Comparison of ENCODE assay signal across 27 cellular contexts in the genomic region with DNA sequence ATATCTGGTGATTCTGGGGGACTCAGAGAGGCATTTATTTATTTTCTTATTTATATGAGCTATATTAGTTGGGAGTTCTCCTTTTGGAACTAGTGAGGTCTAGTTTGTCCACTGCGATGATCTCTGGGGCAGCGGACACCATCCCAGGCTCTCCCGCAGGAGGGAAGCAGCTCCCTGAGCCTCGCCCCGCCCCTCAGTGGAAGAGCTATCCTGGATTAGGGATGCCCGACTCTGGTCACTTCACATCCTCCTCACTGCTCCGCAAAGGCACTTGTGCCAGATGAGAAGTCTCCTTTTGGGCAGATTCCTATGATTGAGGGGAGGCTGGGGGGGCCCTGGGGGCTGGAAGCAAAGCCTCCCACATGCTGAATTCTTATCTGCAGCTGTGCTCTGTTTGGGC. TPM values are rescaled to one million over a fixed set of nuclear protein-coding genes. Genes with fewer than 3 reads are reported as not detected.
"Had no signal": no experiment of that assay in that cellular context is flagged by ENCODE, and none has a peak within 500 bp of the region (broad histone marks: within the 10 kb centered on the region; RNA-seq: fewer than 3 reads in every experiment).

No MANE protein-coding gene starts in this region.

- H3K4me3 Mint-ChIP-seq: activated B cell treated with CpG ODN at 0.5 μM for 24 hours; activated CD4-positive, alpha-beta T cell treated with anti-CD3 and anti-CD28 coated beads, Interleukin-2, amount 10 ng/mL, durations not matched to agents 24 days and 14 days; activated CD8-positive, alpha-beta memory T cell treated with anti-CD3 and anti-CD28 coated beads, Interleukin-2, amount 10 ng/mL, durations not matched to agents 7 days and 5 days; activated T-cell treated with anti-CD3 and anti-CD28 coated beads, Interleukin-2, amount 50 U/mL, for 24 hours; activated T-helper 1 cell treated with anti-CD3 and anti-CD28 coated beads, Interleukin-12 subunit alpha, Interleukin-12 subunit beta, Interleukin-2, Interleukin-4 antibody, amounts not matched to agents 30 ng/mL and 10 ng/mL and 1 ng/mL, durations not matched to agents 14 hours and 24 hours and 36 hours; brain; T-helper 17 cell had no signal

- H3K4me3 ChIP-seq: SJSA1 had no signal

- H3K27ac Mint-ChIP-seq: activated B cell treated with CpG ODN at 0.5 μM for 24 hours; activated CD4-positive, alpha-beta T cell treated with anti-CD3 and anti-CD28 coated beads, Interleukin-2, amount 10 ng/mL, durations not matched to agents 24 days and 14 days; activated CD8-positive, alpha-beta memory T cell treated with anti-CD3 and anti-CD28 coated beads, Interleukin-2, amount 10 ng/mL, durations not matched to agents 7 days and 5 days; activated naive CD4-positive, alpha-beta T cell treated with anti-CD3 and anti-CD28 coated beads, Interleukin-2, amount 50 U/mL, for 72 hours; activated T-cell treated with anti-CD3 and anti-CD28 coated beads, Interleukin-2, amount 50 U/mL, for 24 hours; activated T-helper 1 cell treated with anti-CD3 and anti-CD28 coated beads, Interleukin-12 subunit alpha, Interleukin-12 subunit beta, Interleukin-2, Interleukin-4 antibody, amounts not matched to agents 30 ng/mL and 10 ng/mL and 1 ng/mL, durations not matched to agents 14 hours and 24 hours and 36 hours; brain; T-helper 17 cell had no signal

- H3K9me3 ChIP-seq: SJSA1 had no signal

- DNase-seq: activated B cell treated with CpG ODN at 0.5 μM for 24 hours; activated CD4-positive, alpha-beta T cell treated with anti-CD3 and anti-CD28 coated beads for 1 hour; activated CD4-positive, alpha-beta T cell treated with anti-CD3 and anti-CD28 coated beads, Interleukin-2, amount 10 ng/mL, durations not matched to agents 24 days and 14 days; activated CD4-positive, alpha-beta T cell treated with anti-CD3 and anti-CD28 coated beads, Interleukin-2, amount 50 U/mL, for 48 hours; activated CD8-positive, alpha-beta memory T cell treated with anti-CD3 and anti-CD28 coated beads, Interleukin-2, amount 10 ng/mL, durations not matched to agents 7 days and 5 days; activated effector memory CD4-positive, alpha-beta T cell treated with Interleukin-2 at 50 U/mL for 16 hours; activated naive CD4-positive, alpha-beta T cell; activated T-cell treated with anti-CD3 and anti-CD28 coated beads, Interleukin-2, amount 50 U/mL, for 24 hours; amygdala; Kasumi-1; KBM-7; NCI-H146; NCI-H187 treated with DMSO at 0.1 percent for 48 hours; NCI-H2081 treated with DMSO at 0.1 percent for 48 hours; NCI-H2227 treated with DMSO at 0.1 percent for 48 hours; NCI-H446 treated with DMSO at 0.1 percent for 48 hours; NCI-H524 treated with DMSO at 0.1 percent for 48 hours; NCI-H748 treated with DMSO at 0.1 percent for 48 hours; SHP77; T-helper 17 cell; T-helper 9 cell had no signal

- H3K36me3 Mint-ChIP-seq: activated CD8-positive, alpha-beta memory T cell treated with anti-CD3 and anti-CD28 coated beads, Interleukin-2, amount 10 ng/mL, durations not matched to agents 7 days and 5 days; activated naive CD4-positive, alpha-beta T cell treated with anti-CD3 and anti-CD28 coated beads, Interleukin-2, amount 50 U/mL, for 72 hours; brain had no signal

- H3K36me3 ChIP-seq: SJSA1 had no signal

- H3K4me1 Mint-ChIP-seq: activated B cell treated with CpG ODN at 0.5 μM for 24 hours; activated CD4-positive, alpha-beta T cell treated with anti-CD3 and anti-CD28 coated beads, Interleukin-2, amount 10 ng/mL, durations not matched to agents 24 days and 14 days; activated CD8-positive, alpha-beta memory T cell treated with anti-CD3 and anti-CD28 coated beads, Interleukin-2, amount 10 ng/mL, durations not matched to agents 7 days and 5 days; T-helper 17 cell had no signal

- H3K9me3 Mint-ChIP-seq: activated B cell treated with CpG ODN at 0.5 μM for 24 hours; activated CD4-positive, alpha-beta T cell treated with anti-CD3 and anti-CD28 coated beads, Interleukin-2, amount 10 ng/mL, durations not matched to agents 24 days and 14 days; activated naive CD4-positive, alpha-beta T cell treated with anti-CD3 and anti-CD28 coated beads, Interleukin-2, amount 50 U/mL, for 72 hours; activated T-cell treated with anti-CD3 and anti-CD28 coated beads, Interleukin-2, amount 50 U/mL, for 24 hours; activated T-helper 1 cell treated with anti-CD3 and anti-CD28 coated beads, Interleukin-12 subunit alpha, Interleukin-12 subunit beta, Interleukin-2, Interleukin-4 antibody, amounts not matched to agents 30 ng/mL and 10 ng/mL and 1 ng/mL, durations not matched to agents 14 hours and 24 hours and 36 hours; brain had no signal

- H3K4me1 ChIP-seq: SJSA1 had no signal

- H3K27ac ChIP-seq: SJSA1 had no signal

RNA-seq across cellular contexts. Expression of gene MAS1, which starts 3.6 kb away (rescaled TPM):
- total RNA-seq: activated B cell treated with CpG ODN at 0.5 μM for 24 hours; activated CD4-positive, alpha-beta T cell treated with anti-CD3 and anti-CD28 coated beads, Interleukin-2, amount 10 ng/mL, durations not matched to agents 24 days and 14 days; activated CD8-positive, alpha-beta memory T cell treated with anti-CD3 and anti-CD28 coated beads, Interleukin-2, amount 10 ng/mL, durations not matched to agents 7 days and 5 days; activated T-helper 1 cell treated with anti-CD3 and anti-CD28 coated beads, Interleukin-12 subunit alpha, Interleukin-12 subunit beta, Interleukin-2, Interleukin-4 antibody, amounts not matched to agents 30 ng/mL and 10 ng/mL and 1 ng/mL, durations not matched to agents 14 hours and 24 hours and 36 hours; astrocyte; RPMI7951; SJSA1; T-helper 17 cell had no signal
